17 cellular contexts compared by ENCODE assay signal in genomic region chr5:157347301-157348048, GRCh38.
DNase-seq lines count a peak whose midpoint lies in the region; ATAC-seq and TF ChIP-seq lines count a peak whose summit lies in the region.
"Had no signal": no experiment of that assay in that cellular context is flagged by ENCODE, and none has a peak within 500 bp of the region (broad histone marks: within the 10 kb centered on the region; RNA-seq: fewer than 3 reads in every experiment).

No MANE protein-coding gene starts in this region.

- intact Hi-C loops in right cardiac atrium (cut with DNase I), result loop anchor here in 1 of 4 donors (10.0 kb wide), 1 partner anchor 367 kb away; no protein-coding TSS in a partner anchor

- H3K4me3 Mint-ChIP-seq in stimulated activated effector memory CD8-positive, alpha-beta T cell treated with anti-CD3 and anti-CD28 coated beads, Interleukin-12 subunit alpha, Interleukin-12 subunit beta, amount 100 ng/mL, for 72 hours, result no peak overlapping the region
- H3K4me3 Mint-ChIP-seq: CD4-positive, alpha-beta memory T cell had no signal

- peak overlapping the region; percentile 96 for H3K27ac Mint-ChIP-seq in stimulated activated effector memory CD8-positive, alpha-beta T cell treated with anti-CD3 and anti-CD28 coated beads, Interleukin-12 subunit alpha, Interleukin-12 subunit beta, amount 100 ng/mL, for 72 hours

- peak; percentile 52 for DNase-seq in activated CD8-positive, alpha-beta memory T cell treated with anti-CD3 and anti-CD28 coated beads for 24 hours
- DNase-seq in activated CD8-positive, alpha-beta memory T cell treated with anti-CD3 and anti-CD28 coated beads, Interleukin-2, amount 50 U/mL, for 48 hours, result no peak
- no peak for DNase-seq in foreskin keratinocyte
- peak in 1 of 3 donors; percentile 73 for DNase-seq in right cardiac atrium
- no peak for DNase-seq in stimulated activated effector memory CD8-positive, alpha-beta T cell treated with anti-CD3 and anti-CD28 coated beads, Interleukin-12 subunit alpha, Interleukin-12 subunit beta, amount 100 ng/mL, for 72 hours (ENCODE audit: low spot score in 2 of 2)
- no peak for DNase-seq in activated CD4-positive, CD25-positive, alpha-beta regulatory T cell (lab: John Stamatoyannopoulos, UW)
- no peak for DNase-seq in NCI-H1092 treated with DMSO at 0.1 percent for 48 hours (lab: John Stamatoyannopoulos, UW)
- DNase-seq: CD4-positive, alpha-beta memory T cell; DMS53; NCI-H1105; NCI-H1694; NCI-H2107; NCI-H2227 treated with DMSO at 0.1 percent for 48 hours; NCI-H524 had no signal

- no peak overlapping the region for H3K4me3 ChIP-seq in right cardiac atrium (ENCODE audit: low read length)
- H3K4me3 ChIP-seq: HAP-1 had no signal

- peak; percentile 10 for ATAC-seq in foreskin keratinocyte
- peak; percentile 62 to 90 for ATAC-seq in right cardiac atrium
- ATAC-seq in stimulated activated effector memory CD8-positive, alpha-beta T cell treated with anti-CD3 and anti-CD28 coated beads, Interleukin-12 subunit alpha, Interleukin-12 subunit beta, amount 100 ng/mL, for 72 hours, result no peak
- no peak for ATAC-seq in GM21786 (IDR thresholded peaks at IDR 0.05; ENCODE audit: unreplicated experiment)

- no peak for TF ChIP-seq CTCF in foreskin keratinocyte (conservative IDR thresholded peaks at IDR 0.05)

- H3K36me3 Mint-ChIP-seq in stimulated activated effector memory CD8-positive, alpha-beta T cell treated with anti-CD3 and anti-CD28 coated beads, Interleukin-12 subunit alpha, Interleukin-12 subunit beta, amount 100 ng/mL, for 72 hours, result peaks cover 94% of the 10 kb centered on the region

- H3K4me1 ChIP-seq in foreskin keratinocyte (no peaks in the 10 kb centered on the region), right cardiac atrium (ENCODE audit: control insufficient read depth, insufficient read depth, low read length) (no peaks in the 10 kb centered on the region)
- H3K4me1 ChIP-seq: HAP-1 had no signal

- WGBS in right cardiac atrium, result 52% methylated on average over 15 of the region's 15 CpGs

- peaks cover 84% of the 10 kb centered on the region for H3K4me1 Mint-ChIP-seq in stimulated activated effector memory CD8-positive, alpha-beta T cell treated with anti-CD3 and anti-CD28 coated beads, Interleukin-12 subunit alpha, Interleukin-12 subunit beta, amount 100 ng/mL, for 72 hours

- no peaks in the 10 kb centered on the region for H3K9me3 Mint-ChIP-seq in stimulated activated effector memory CD8-positive, alpha-beta T cell treated with anti-CD3 and anti-CD28 coated beads, Interleukin-12 subunit alpha, Interleukin-12 subunit beta, amount 100 ng/mL, for 72 hours
- H3K9me3 Mint-ChIP-seq: CD4-positive, alpha-beta memory T cell had no signal

- H3K27me3 ChIP-seq in foreskin keratinocyte (no peaks in the 10 kb centered on the region), right cardiac atrium (ENCODE audit: control insufficient read depth, insufficient read depth) (no peaks in the 10 kb centered on the region)

- no peaks in the 10 kb centered on the region for H3K9me3 ChIP-seq in right cardiac atrium (ENCODE audit: control insufficient read depth, low read length)
- H3K9me3 ChIP-seq: HAP-1 had no signal

- H3K27ac ChIP-seq in foreskin keratinocyte, result no peak overlapping the region
- H3K27ac ChIP-seq in right cardiac atrium (ENCODE audit: low read length), result no peak overlapping the region
- H3K27ac ChIP-seq: 22Rv1 had no signal

Comparison
In these comparisons a context has a peak if more than half of its experiments do, and no peak if none do; other contexts are left out.
1. ATAC-seq: peak in foreskin keratinocyte (single experiment) and right cardiac atrium (2 of 2); none in stimulated activated effector memory CD8-positive, alpha-beta T cell treated with anti-CD3 and anti-CD28 coated beads, Interleukin-12 subunit alpha, Interleukin-12 subunit beta, amount 100 ng/mL, for 72 hours (single experiment) and GM21786 (single experiment).